13 cellular contexts compared by ENCODE assay signal in genomic region chr11:93744669-93745004, GRCh38. TPM values are rescaled to one million over a fixed set of nuclear protein-coding genes. Genes with fewer than 3 reads are reported as not detected.
A peak's percentile ranks its signal among the peaks of the same experiment; 100 is the strongest.
DNase-seq lines count a peak whose midpoint lies in the region; ATAC-seq and TF ChIP-seq lines count a peak whose summit lies in the region.
"Had no signal": no experiment of that assay in that cellular context is flagged by ENCODE, and none has a peak within 500 bp of the region (broad histone marks: within the 10 kb centered on the region; RNA-seq: fewer than 3 reads in every experiment).

No MANE protein-coding gene starts in this region.

- H3K36me3 ChIP-seq in heart right ventricle (peaks cover 0 to 26% (median 0%) of the 10 kb centered on the region in 9 donors), endocrine pancreas (ENCODE audit: control insufficient read depth, insufficient read depth, low read length) (no peaks in the 10 kb centered on the region), upper lobe of left lung (peaks cover 0 to 8% (median 2%) of the 10 kb centered on the region in 4 donors)

- TF ChIP-seq CTCF in heart right ventricle (IDR thresholded peaks at IDR 0.05): no peak
- no peak for TF ChIP-seq CTCF in neural crest cell (conservative IDR thresholded peaks at IDR 0.05)
- TF ChIP-seq CTCF in upper lobe of left lung (IDR thresholded peaks at IDR 0.05): no peak

- no peak overlapping the region for H3K9ac ChIP-seq in endocrine pancreas (ENCODE audit: control insufficient read depth, insufficient read depth, low read length)

- H3K27ac ChIP-seq in heart right ventricle (peak overlapping the region in 8 of 10 donors; percentile 31 to 72 (median 50)), upper lobe of left lung (peak overlapping the region in 3 of 4 donors; percentile 6 to 53 (median 23))
- H3K27ac ChIP-seq: HL-60, skin epidermis had no signal

- H3K4me1 Mint-ChIP-seq in neural crest cell: peaks cover 34% of the 10 kb centered on the region

- intact Hi-C loops in heart right ventricle (cut with DNase I) (loop anchor here in 4 of 10 donors (5.0 kb wide), 2 partner anchors 38 to 82 kb away; partner anchors contain the start of genes MED17 (in 4 of the 4) and CEP295 (in 1 of the 4)), Right ventricle myocardium inferior (cut with DNase I) (loop anchor here (5.0 kb wide), 1 partner anchor 82 kb away; the partner anchor contains the start of gene CEP295)

- no peak for ATAC-seq in heart right ventricle
- ATAC-seq in Right ventricle myocardium inferior: no peak
- ATAC-seq in upper lobe of left lung (ENCODE audit: low FRiP score in 2 of 2): no peak
- ATAC-seq in GM19463 (IDR thresholded peaks at IDR 0.05; ENCODE audit: unreplicated experiment): no peak
- ATAC-seq in GM21360 (IDR thresholded peaks at IDR 0.05; ENCODE audit: unreplicated experiment): no peak

- no peaks in the 10 kb centered on the region for H3K9me3 ChIP-seq in heart right ventricle
- no peaks in the 10 kb centered on the region for H3K9me3 ChIP-seq in endocrine pancreas (ENCODE audit: control insufficient read depth, low read length)
- H3K9me3 ChIP-seq in upper lobe of left lung: no peaks in the 10 kb centered on the region

- no peak for TF ChIP-seq POLR2A in upper lobe of left lung (IDR thresholded peaks at IDR 0.05)

- H3K4me3 ChIP-seq in heart right ventricle (peak overlapping the region in 2 of 10 donors; percentile 6 to 14), endocrine pancreas (ENCODE audit: control insufficient read depth, insufficient read depth, low read length) (peak overlapping the region; percentile 45), upper lobe of left lung (no peak overlapping the region)
- H3K4me3 ChIP-seq: skin epidermis had no signal

- TF ChIP-seq EP300 in upper lobe of left lung (IDR thresholded peaks at IDR 0.05): no peak

- peaks cover 3% of the 10 kb centered on the region for H3K27me3 Mint-ChIP-seq in neural crest cell (ENCODE audit: low read depth)

- H3K36me3 Mint-ChIP-seq in neural crest cell (ENCODE audit: low read depth): peaks cover 9% of the 10 kb centered on the region

- H3K27me3 ChIP-seq in heart right ventricle (no peaks in the 10 kb centered on the region), endocrine pancreas (ENCODE audit: control insufficient read depth, insufficient read depth, low read length) (no peaks in the 10 kb centered on the region), upper lobe of left lung (no peaks in the 10 kb centered on the region)

- 55 to 57% methylated on average over 7 of the region's 7 CpGs for WGBS in heart right ventricle, 2 donors
- 74 to 75% methylated on average over 7 of the region's 7 CpGs for WGBS in upper lobe of left lung, 2 donors

- H3K27ac Mint-ChIP-seq in neural crest cell (ENCODE audit: unreplicated experiment): no peak overlapping the region

- H3K4me1 ChIP-seq in heart right ventricle (peaks cover 0 to 58% (median 19%) of the 10 kb centered on the region in 9 donors), endocrine pancreas (ENCODE audit: control insufficient read depth, insufficient read depth, low read length) (peaks cover 10% of the 10 kb centered on the region), upper lobe of left lung (peaks cover 11 to 36% (median 23%) of the 10 kb centered on the region in 4 donors)

- no peak for DNase-seq in heart right ventricle
- no peak for DNase-seq in Right ventricle myocardium inferior (ENCODE audit: missing footprints)
- no peak for DNase-seq in neural crest cell (ENCODE audit: low read depth, low spot score)
- DNase-seq in upper lobe of left lung: no peak
- no peak for DNase-seq in GM03348 (ENCODE audit: low spot score)
- DNase-seq: activated effector memory CD4-positive, alpha-beta T cell treated with anti-CD3 and anti-CD28 coated beads, Interleukin-2, amount 50 U/mL, for 16 hours; COR-L47; stimulated activated naive CD4-positive, alpha-beta T cell had no signal

- H3K9me3 Mint-ChIP-seq in neural crest cell: no peaks in the 10 kb centered on the region

- peak overlapping the region; percentile 65 for H3K4me3 Mint-ChIP-seq in neural crest cell

RNA-seq across cellular contexts. Expression of gene C11orf54, which starts 3.2 kb away (rescaled TPM):
- 10 to 100 TPM; 24.3 to 39.5 (median 27.6) TPM for total RNA-seq in heart right ventricle
- polyA plus RNA-seq in heart right ventricle: 10 to 100 TPM; 12.2 to 29.5 TPM
- 30.2 TPM for total RNA-seq in Right ventricle myocardium inferior
- total RNA-seq in neural crest cell: 25.7 and 27.5 TPM in 2 replicates
- total RNA-seq in upper lobe of left lung: 10 to 100 TPM; 23.6 to 81.3 (median 39.8) TPM

RNA-seq across cellular contexts. Expression of gene TAF1D, which starts 3.3 kb away (rescaled TPM):
- total RNA-seq in heart right ventricle: 10 to 100 TPM; 24.0 to 46.1 (median 31.6) TPM
- polyA plus RNA-seq in heart right ventricle: 100 to 1,000 TPM in 1 of 2 donors, 10 to 100 TPM in 1; 56.6 to 114 TPM
- 32.4 TPM for total RNA-seq in Right ventricle myocardium inferior
- total RNA-seq in neural crest cell: 151 and 154 TPM in 2 replicates
- total RNA-seq in upper lobe of left lung: 100 to 1,000 TPM in 2 of 6 donors, 10 to 100 TPM in 4; 70.5 to 195 (median 88.5) TPM

RNA-seq across cellular contexts. Expression of gene MED17, which starts 39.4 kb away (rescaled TPM):
- total RNA-seq in heart right ventricle: 10 to 100 TPM; 17.2 to 25.7 (median 22.1) TPM
- polyA plus RNA-seq in heart right ventricle: 10 to 100 TPM; 11.0 to 12.5 TPM
- total RNA-seq in Right ventricle myocardium inferior: 15.9 TPM
- total RNA-seq in neural crest cell: 62.3 and 64.0 TPM in 2 replicates
- total RNA-seq in upper lobe of left lung: 10 to 100 TPM; 13.1 to 33.5 (median 28.1) TPM
